In the genomic region with DNA sequence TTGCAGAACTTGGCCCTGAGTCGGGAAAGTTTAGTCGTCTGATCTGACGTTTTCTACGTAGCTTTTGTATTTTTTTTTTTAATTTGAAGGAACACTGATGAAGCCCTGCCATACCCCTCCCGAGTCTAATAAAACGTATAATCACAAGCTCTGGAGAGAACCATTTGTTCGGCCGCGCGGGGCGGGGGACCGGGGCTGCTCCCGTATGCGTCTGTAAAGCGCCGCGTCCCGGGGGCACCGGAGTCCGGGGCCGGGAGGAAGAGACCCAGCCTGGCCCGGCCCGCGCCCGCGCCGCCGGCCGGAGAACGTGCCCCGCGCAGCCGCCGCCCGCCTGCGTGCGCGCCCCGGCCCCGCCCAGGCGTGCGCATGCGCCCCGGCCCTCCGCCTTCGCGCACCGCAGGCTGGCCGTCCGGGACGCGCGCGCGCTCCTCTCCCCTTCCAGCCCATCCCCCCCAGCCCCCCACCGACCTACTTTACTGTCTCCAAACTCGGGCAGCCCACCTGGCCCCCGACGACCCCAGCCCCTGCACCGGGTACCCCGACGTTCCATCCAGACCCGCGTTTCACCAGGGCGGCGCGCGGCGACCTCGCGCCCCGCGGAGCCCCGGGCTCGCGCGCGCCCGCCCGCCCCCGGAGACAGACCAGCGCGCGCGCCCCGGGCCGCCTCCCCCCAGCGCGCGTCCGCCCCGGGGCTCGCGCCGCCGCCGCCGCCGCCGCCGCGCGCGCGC, we compare ENCODE assay signal across 8 cellular contexts. TPM values are rescaled to one million over a fixed set of nuclear protein-coding genes. Genes with fewer than 3 reads are reported as not detected.
DNase-seq lines count a peak whose midpoint lies in the region; ATAC-seq lines count a peak whose summit lies in the region.

No MANE protein-coding gene starts in this region.

- no peaks in the 10 kb centered on the region for H3K27me3 ChIP-seq in adipocyte (replicated peaks; ENCODE audit: control insufficient read depth, insufficient read depth, low read length)

- peak overlapping the region; percentile 100 for H3K9ac ChIP-seq in adipocyte (ENCODE audit: low read length)

- no peaks in the 10 kb centered on the region for H3K9me3 ChIP-seq in adipocyte (ENCODE audit: control insufficient read depth, low read length)

- WGBS in urinary bladder, result under 1% methylated on average over 104 of the region's 105 CpGs

- H3K4me3 ChIP-seq in adipocyte (ENCODE audit: low read length) (peak overlapping the region; percentile 97), urinary bladder (ENCODE audit: low read depth, low read length) (peak overlapping the region; percentile 88)

- peak; percentile 92 for DNase-seq in DMS53 (lab: John Stamatoyannopoulos, UW)
- peak; percentile 56 for DNase-seq in LHCN-M2 (ENCODE audit: low read depth)
- DNase-seq in SW 1271 (lab: John Stamatoyannopoulos, UW), result peak; percentile 33 to 41
- DNase-seq in adipocyte (ENCODE audit: low read depth), result peak; percentile 91
- peak; percentile 85 for DNase-seq in cardiac septum (ENCODE audit: low spot score)
- DNase-seq in posterior vena cava (ENCODE audit: low spot score), result peak; percentile 92

- H3K4me1 ChIP-seq in adipocyte (ENCODE audit: control insufficient read depth, insufficient read depth, low read length), result peaks cover 23% of the 10 kb centered on the region
- no peaks in the 10 kb centered on the region for H3K4me1 ChIP-seq in urinary bladder (ENCODE audit: insufficient read depth)

- ATAC-seq in GM21723 (IDR thresholded peaks at IDR 0.05; ENCODE audit: unreplicated experiment), result peak; percentile 37

- H3K36me3 ChIP-seq in adipocyte (ENCODE audit: control insufficient read depth, insufficient read depth, low read length, severe bottlenecking) (peaks cover 23% of the 10 kb centered on the region), urinary bladder (ENCODE audit: insufficient read depth) (peaks cover 2% of the 10 kb centered on the region)

- intact Hi-C loops in cardiac septum (cut with DNase I) (loop anchor here (2.0 kb wide), 1 partner anchor 125 kb away; the partner anchor contains the start of gene FXYD7), posterior vena cava (cut with DNase I) (loop anchor here in 1 of 2 donors (10.0 kb wide), 1 partner anchor 123 kb away; the partner anchor contains the start of gene FXYD7)

- peak overlapping the region; percentile 94 for H3K27ac ChIP-seq in urinary bladder (ENCODE audit: low read depth)

RNA-seq across cellular contexts. Expression of gene USF2, which starts 0.8 kb away (rescaled TPM):
- total RNA-seq in LHCN-M2 (2014; rRNA removed), result 82.3 and 86.1 TPM in 2 replicates
- 103 TPM for polyA plus RNA-seq in LHCN-M2 (2012)
- 174 TPM for total RNA-seq in cardiac septum
- 10 to 100 TPM; 78.9 to 88.0 TPM for total RNA-seq in posterior vena cava
- 27.4 TPM for total RNA-seq in urinary bladder
- 142 TPM for polyA plus RNA-seq in urinary bladder

RNA-seq across cellular contexts. Expression of gene HAMP, which starts 14.3 kb away (rescaled TPM):
- total RNA-seq in LHCN-M2 (2014; rRNA removed), result not detected in 2 replicates
- not detected for polyA plus RNA-seq in LHCN-M2 (2012)
- total RNA-seq in cardiac septum, result not detected
- total RNA-seq in posterior vena cava, result not detected
- not detected for total RNA-seq in urinary bladder
- 0.19 TPM for polyA plus RNA-seq in urinary bladder

RNA-seq across cellular contexts. Expression of gene LSR, which starts 19.2 kb away (rescaled TPM):
- total RNA-seq in LHCN-M2 (2014; rRNA removed) (1.7 and 2.6 TPM in 2 replicates), cardiac septum (3.4 TPM), posterior vena cava (1 to 10 TPM; 5.1 to 5.5 TPM), urinary bladder (4.2 TPM)
- polyA plus RNA-seq in LHCN-M2 (2012), result 3.5 TPM
- polyA plus RNA-seq in urinary bladder, result 27.9 TPM

RNA-seq across cellular contexts. Expression of gene MAG, which starts 24.0 kb away (rescaled TPM):
- total RNA-seq in LHCN-M2 (2014; rRNA removed) (not detected in 2 replicates), cardiac septum (not detected), posterior vena cava (not detected), urinary bladder (6.1 TPM)
- polyA plus RNA-seq in LHCN-M2 (2012), result not detected
- polyA plus RNA-seq in urinary bladder, result 0.20 TPM

RNA-seq across cellular contexts. Expression of gene FAM187B, which starts 39.4 kb away (rescaled TPM):
- total RNA-seq in LHCN-M2 (2014; rRNA removed), result not detected in 2 replicates
- polyA plus RNA-seq in LHCN-M2 (2012), result not detected
- not detected for total RNA-seq in cardiac septum
- not detected for total RNA-seq in posterior vena cava
- total RNA-seq in urinary bladder, result not detected
- not detected for polyA plus RNA-seq in urinary bladder

Comparison
In these comparisons a context has a peak if more than half of its experiments do, and no peak if none do; other contexts are left out.
1. Peak in every context shown above with its lines: DNase-seq, ATAC-seq, H3K4me3 ChIP-seq and H3K27ac ChIP-seq.
2. DNase-seq: peak in every context shown above with its lines; median percentile 92 in DMS53; 92 in posterior vena cava; 91 in adipocyte; 85 in cardiac septum; 56 in LHCN-M2; 37 in SW 1271.